Comparison of ENCODE assay signal across 30 cellular contexts in genomic region chr12:110183386-110183785, GRCh38. TPM values are rescaled to one million over a fixed set of nuclear protein-coding genes. Genes with fewer than 3 reads are reported as not detected.
DNase-seq lines count a peak whose midpoint lies in the region; ATAC-seq, FAIRE-seq and TF ChIP-seq lines count a peak whose summit lies in the region.
"Had no signal": no experiment of that assay in that cellular context is flagged by ENCODE, and none has a peak within 500 bp of the region (broad histone marks: within the 10 kb centered on the region; RNA-seq: fewer than 3 reads in every experiment).

No MANE protein-coding gene starts in this region.

- no peak for TF ChIP-seq POLR2A in HepG2 (IDR thresholded peaks at IDR 0.05; ENCODE audit: insufficient read depth in 1 of 2, low read depth in 2 of 2, low read length in 2 of 2)

- in situ Hi-C loops in HepG2 (cut with HindIII; ENCODE audit: extremely low pct_ligation_motif_present, low pct_unique_long_range_greater_than_20kb) = no loop called here

- no peaks in the 10 kb centered on the region for H3K79me2 ChIP-seq in HepG2 (ENCODE audit: insufficient read depth, low read length)

- intact Hi-C loops in HepG2 (cut with micrococcal nuclease; ENCODE audit: unreplicated experiment) = no loop called here

- POLR2A ChIA-PET in HepG2 (lab: Yijun Ruan, JAX) = no interaction called here

- WGBS in HepG2 (ENCODE audit: low lambda C conversion rate) = 89% methylated on average over 3 of the region's 3 CpGs

- peaks cover 5% of the 10 kb centered on the region; the same call in 1 of the 2 replicates for H3K9me3 ChIP-seq in HepG2 (ENCODE audit: low read length)

- FAIRE-seq in HepG2 (lab: Jason Lieb, UNC) = no peak
- FAIRE-seq: colon had no signal

- DNase-seq in amygdala (lab: John Stamatoyannopoulos, UW) (peak in 41 of 56 donors; percentile 1 to 84 (median 21)), coronary artery (ENCODE audit: low spot score) (no peak), HepG2 (ENCODE audit: low spot score) (peak; percentile 4), substantia nigra (lab: John Stamatoyannopoulos, UW) (peak in 40 of 49 donors; percentile 2 to 76 (median 34)), cerebellum (ENCODE audit: low spot score) (no peak), SW 1271 (lab: John Stamatoyannopoulos, UW) (no peak), T-helper 1 cell (no peak)
- DNase-seq: activated CD4-positive, alpha-beta T cell treated with anti-CD3 and anti-CD28 coated beads, Interleukin-2, amount 50 U/mL, for 48 hours; activated CD4-positive, CD25-positive, alpha-beta regulatory T cell treated with anti-CD3 and anti-CD28 coated beads, Interleukin-2, amount 50 U/mL, for 72 hours; activated naive CD8-positive, alpha-beta T cell treated with anti-CD3 and anti-CD28 coated beads, Interleukin-2, amount 50 U/mL, for 24 hours; activated T-cell treated with anti-CD3 and anti-CD28 coated beads, Interleukin-2, amount 50 U/mL, for 72 hours; brain microvascular endothelial cell; Caco-2; effector CD8-positive, alpha-beta T cell; glutamatergic neuron; H9; KG1; mammary epithelial cell; NCI-H1092 treated with DMSO at 0.1 percent for 48 hours; NCI-H187 treated with DMSO at 0.1 percent for 48 hours; NCI-H2171 treated with DMSO at 0.1 percent for 48 hours; NCI-H510A; nephron progenitor cell; stimulated activated CD4-positive, alpha-beta T cell treated with anti-CD3 and anti-CD28 coated beads, Interleukin-2, amount 100 ng/mL, for 48 hours; stimulated activated naive CD8-positive, alpha-beta T cell treated with anti-CD3 and anti-CD28 coated beads, Interleukin-15, amount 100 ng/mL, for 72 hours had no signal

- H3K27ac ChIP-seq in coronary artery = peak overlapping the region; percentile 27 to 63
- no peak overlapping the region for H3K27ac ChIP-seq in HepG2 (ENCODE audit: extremely low read length, insufficient read depth, low read length)
- peak overlapping the region; percentile 42 for H3K27ac ChIP-seq in substantia nigra (ENCODE audit: low read depth, low read length, poor library complexity, severe bottlenecking)
- H3K27ac ChIP-seq: BLaER1 treated with 17β-estradiol and CSF1 and Interleukin-3, amounts not matched to agents 10 nM and 100 nM; brain microvascular endothelial cell; epithelial cell of prostate; tibial nerve had no signal

- H3K4me2 ChIP-seq in HepG2 (ENCODE audit: low read depth, low read length) = no peak overlapping the region
- H3K4me2 ChIP-seq: BLaER1 treated with 17β-estradiol and CSF1 and Interleukin-3, amounts not matched to agents 10 nM and 100 nM had no signal

- H4K20me1 ChIP-seq in HepG2 (ENCODE audit: insufficient read depth, low read length) = no peaks in the 10 kb centered on the region
- H4K20me1 ChIP-seq: BLaER1 treated with 17β-estradiol and CSF1 and Interleukin-3, amounts not matched to agents 10 nM and 100 nM had no signal

- ATAC-seq in HepG2 = no peak; the same call in 2 of the 3 replicates
- ATAC-seq: activated naive CD8-positive, alpha-beta T cell treated with anti-CD3 and anti-CD28 coated beads, Interleukin-2, amount 50 U/mL, for 24 hours; activated T-cell treated with anti-CD3 and anti-CD28 coated beads, Interleukin-2, amount 50 U/mL, for 72 hours; sciatic nerve; stimulated activated naive CD8-positive, alpha-beta T cell treated with anti-CD3 and anti-CD28 coated beads, Interleukin-15, amount 100 ng/mL, for 72 hours had no signal

- H2AFZ ChIP-seq in HepG2 (ENCODE audit: low read length) = no peak overlapping the region

- peaks cover 6% of the 10 kb centered on the region in 2 experiments; a peak in 3 of 5 replicates for H3K36me3 ChIP-seq in HepG2 (replicated peaks in 1 of 2; ENCODE audit: control insufficient read depth in 1 of 2, insufficient read depth in 2 of 2, low read length in 2 of 2)

- TF ChIP-seq RAD21 in HepG2 (CRISPR knock-in tag; IDR thresholded peaks at IDR 0.05) = no peak

- no peaks in the 10 kb centered on the region for H3K27me3 ChIP-seq in HepG2 (ENCODE audit: control insufficient read depth in 1 of 2, insufficient read depth in 2 of 2, low read length in 2 of 2)
- H3K27me3 ChIP-seq: BLaER1 treated with 17β-estradiol and CSF1 and Interleukin-3, amounts not matched to agents 10 nM and 100 nM; brain microvascular endothelial cell; tibial nerve had no signal

- TF ChIP-seq EP300 in HepG2 (IDR thresholded peaks at IDR 0.05; ENCODE audit: low read depth in 2 of 2, low read length in 2 of 2) (no peak), HepG2 (CRISPR knock-in tag; IDR thresholded peaks at IDR 0.05; ENCODE audit: borderline replicate concordance) (no peak)

- H3K4me1 ChIP-seq in HepG2 (ENCODE audit: insufficient read depth, low read length) = no peaks in the 10 kb centered on the region
- H3K4me1 ChIP-seq: Caco-2 had no signal

- no TSS peak for BruUV-seq in HepG2 (replicated peaks; lab: Mats Ljungman, UMichigan)

- H3K4me3 ChIP-seq in coronary artery (no peak overlapping the region), HepG2 (replicated peaks in 1 of 3; ENCODE audit: insufficient read depth in 1 of 3, low read depth in 2 of 3, low read length in 3 of 3) (no peak overlapping the region)
- H3K4me3 ChIP-seq: BLaER1 treated with 17β-estradiol and CSF1 and Interleukin-3, amounts not matched to agents 10 nM and 100 nM; tibial nerve had no signal

- CTCF ChIA-PET in HepG2 (lab: Yijun Ruan, JAX; ENCODE audit: low intra/inter-chr PET ratio, low total read pairs) = no interaction called here

- TF ChIP-seq CTCF in coronary artery (IDR thresholded peaks at IDR 0.05) (no peak), HepG2 (CRISPR knock-in tag; IDR thresholded peaks at IDR 0.05) (peak; percentile 46)

- no peak overlapping the region for H3K9ac ChIP-seq in HepG2 (ENCODE audit: insufficient read depth, low read depth, low read length)
- H3K9ac ChIP-seq: BLaER1 treated with 17β-estradiol and CSF1 and Interleukin-3, amounts not matched to agents 10 nM and 100 nM had no signal

TF ChIP-seq in HepG2, 621 proteins besides CTCF, POLR2A, EP300 and RAD21:
- TF ChIP-seq PRPF4 (IDR thresholded peaks at IDR 0.05; ENCODE audit: low read depth, low read length, poor library complexity, severe bottlenecking) = no peak
- TF ChIP-seq SMC3 (IDR thresholded peaks at IDR 0.05; ENCODE audit: low read length) = peak; percentile 19; the same call in 1 of the 2 replicates
- peak; percentile 62 for TF ChIP-seq STAG1 (CRISPR knock-in tag; IDR thresholded peaks at IDR 0.05)
- no peak for TF ChIP-seq ZBTB7B (CRISPR knock-in tag; IDR thresholded peaks at IDR 0.05)
- TF ChIP-seq ZSCAN9 (CRISPR knock-in tag; IDR thresholded peaks at IDR 0.05; ENCODE audit: borderline replicate concordance) = no peak
- no peak for TF ChIP-seq KDM5B (CRISPR knock-in tag; IDR thresholded peaks at IDR 0.05; ENCODE audit: borderline replicate concordance)
- no peak for TF ChIP-seq AKAP8 (CRISPR knock-in tag; IDR thresholded peaks at IDR 0.05)
- no peak for TF ChIP-seq PLRG1 (conservative IDR thresholded peaks at IDR 0.05)
- TF ChIP-seq GABPB1 (CRISPR knock-in tag; IDR thresholded peaks at IDR 0.05) = no peak
- no peak for TF ChIP-seq FOXO1 (CRISPR knock-in tag; IDR thresholded peaks at IDR 0.05)
- no peak for TF ChIP-seq ZNF674 (CRISPR knock-in tag; IDR thresholded peaks at IDR 0.05; ENCODE audit: low read depth)
- no peak for TF ChIP-seq ZNF7 (CRISPR knock-in tag; IDR thresholded peaks at IDR 0.05)

RNA-seq across cellular contexts. Expression of gene IFT81, which starts 59.2 kb away (rescaled TPM):
- total RNA-seq in HepG2 (2016; rRNA removed; fragmentation: Illumina TruSeq; extraction: Trizol) (13.0 and 13.3 TPM in 2 replicates), cerebellum (49.3 TPM)
- 11.0 and 12.4 TPM in 2 replicates for total RNA-seq in HepG2 (2016; cell fraction: cytosol; rRNA removed; fragmentation: Illumina TruSeq; extraction: Trizol; ENCODE audit: low read depth)
- 11.7 and 13.4 TPM in 2 replicates for total RNA-seq in HepG2 (2016; cell fraction: insoluble cytoplasmic fraction; rRNA removed; fragmentation: Illumina TruSeq; extraction: Trizol)
- total RNA-seq in HepG2 (2016; cell fraction: membrane; rRNA removed; fragmentation: Illumina TruSeq; extraction: Trizol) = 6.8 and 7.4 TPM in 2 replicates
- total RNA-seq in HepG2 (2016; cell fraction: nucleus; rRNA removed; fragmentation: Illumina TruSeq; extraction: Trizol) = 15.0 and 16.9 TPM in 2 replicates
- polyA plus RNA-seq in HepG2 (2011; rRNA removed) = 3.1 and 4.2 TPM in 2 replicates
- 1.2 and 1.5 TPM in 2 replicates for polyA plus RNA-seq in HepG2 (2011; cell fraction: cytosol; rRNA removed)
- 7.0 and 7.1 TPM in 2 replicates for polyA plus RNA-seq in HepG2 (2011; cell fraction: nucleus; rRNA removed)
- 4.5 and 5.3 TPM in 2 replicates for polyA plus RNA-seq in HepG2 (2012)
- 0.58 and 0.62 TPM in 2 replicates for polyA plus RNA-seq in HepG2 (2016; cell fraction: cytosol; fragmentation: Illumina TruSeq; extraction: Trizol; ENCODE audit: low read depth)
- polyA plus RNA-seq in HepG2 (2016; cell fraction: insoluble cytoplasmic fraction; fragmentation: Illumina TruSeq; extraction: Trizol; ENCODE audit: low read depth) = 11.3 and 11.5 TPM in 2 replicates
- 1.2 and 1.8 TPM in 2 replicates for polyA plus RNA-seq in HepG2 (2016; cell fraction: membrane; fragmentation: Illumina TruSeq; extraction: Trizol; ENCODE audit: low read depth)
- polyA plus RNA-seq in HepG2 (2016; cell fraction: nucleus; fragmentation: Illumina TruSeq; extraction: Trizol; ENCODE audit: insufficient read depth, low read depth) = 21.3 and 21.4 TPM in 2 replicates
- 1.5 and 2.3 TPM in 2 replicates for polyA minus RNA-seq in HepG2 (2011; rRNA and poly(A)+ RNA removed; ENCODE audit: low replicate concordance)
- 3.5 and 4.3 TPM in 2 replicates for polyA minus RNA-seq in HepG2 (2011; cell fraction: cytosol; rRNA and poly(A)+ RNA removed)
- 13.3 and 14.9 TPM in 2 replicates for polyA minus RNA-seq in HepG2 (2011; cell fraction: nucleus; rRNA and poly(A)+ RNA removed)

Comparison
In these comparisons a context has a peak if more than half of its experiments do, and no peak if none do; other contexts are left out.
1. DNase-seq: peak in amygdala (41 of 56), HepG2 (single experiment) and substantia nigra (40 of 49); none in coronary artery (single experiment), cerebellum (single experiment), SW 1271 (0 of 2) and T-helper 1 cell (0 of 5).